20 cellular contexts compared by ENCODE assay signal in genomic region chr2:29063056-29063455, GRCh38. TPM values are rescaled to one million over a fixed set of nuclear protein-coding genes. Genes with fewer than 3 reads are reported as not detected.
A peak's percentile ranks its signal among the peaks of the same experiment; 100 is the strongest.
DNase-seq lines count a peak whose midpoint lies in the region; ATAC-seq, FAIRE-seq and TF ChIP-seq lines count a peak whose summit lies in the region.
"Had no signal": no experiment of that assay in that cellular context is flagged by ENCODE, and none has a peak within 500 bp of the region (broad histone marks: within the 10 kb centered on the region; RNA-seq: fewer than 3 reads in every experiment).

No MANE protein-coding gene starts in this region.

- no peak for FAIRE-seq in frontal cortex (lab: Jason Lieb, UNC)
- FAIRE-seq: TTC549 had no signal

- H3K9me2 ChIP-seq in GM23248 (ENCODE audit: insufficient read depth): no peaks in the 10 kb centered on the region

- DNase-seq in GM23248 (no peak), lung (ENCODE audit: low spot score) (peak; percentile 43), posterior vena cava (ENCODE audit: low spot score) (no peak), germinal center (ENCODE audit: low spot score) (no peak), frontal cortex (ENCODE audit: low spot score in 2 of 2) (no peak), kidney tubule cell (ENCODE audit: low spot score) (no peak)
- DNase-seq: activated CD4-positive, alpha-beta T cell treated with anti-CD3 and anti-CD28 coated beads, Interleukin-2, amount 50 U/mL, for 4 hours; activated naive CD4-positive, alpha-beta T cell treated with anti-CD3 and anti-CD28 coated beads, Interleukin-2, amount 10 ng/mL, durations not matched to agents 7 days and 5 days; activated T-cell treated with anti-CD3 and anti-CD28 coated beads for 4 hours; brain microvascular endothelial cell; EL; Kasumi-1; kidney glomerular epithelial cell; NCI-H1417 treated with DMSO at 0.1 percent for 48 hours; NCI-H2171 treated with DMSO at 0.1 percent for 48 hours had no signal

- H3K27me3 ChIP-seq in GM23248 (replicated peaks; ENCODE audit: insufficient read depth) (no peaks in the 10 kb centered on the region; the same call in 1 of the 2 replicates), lung (ENCODE audit: control insufficient read depth, insufficient read depth) (no peaks in the 10 kb centered on the region)
- H3K27me3 ChIP-seq: brain microvascular endothelial cell had no signal

- in situ Hi-C loops in GM23248 (cut with MboI): no loop called here

- H3K4me2 ChIP-seq in GM23248 (ENCODE audit: unreplicated experiment): peak overlapping the region; percentile 51

- H3K4me1 ChIP-seq in GM23248 (ENCODE audit: insufficient read depth) (peaks cover 13% of the 10 kb centered on the region; the same call in 1 of the 2 replicates), lung (ENCODE audit: control insufficient read depth in 2 of 2, insufficient read depth in 2 of 2, low read length in 2 of 2) (peaks cover 0 to 7% of the 10 kb centered on the region in 2 donors)

- H3K4me3 ChIP-seq in GM23248 (no peak overlapping the region), lung (no peak overlapping the region), skin epidermis (no peak overlapping the region)

- no peaks in the 10 kb centered on the region for H3K79me2 ChIP-seq in GM23248 (ENCODE audit: insufficient read depth)

- 69 to 73% methylated on average over 6 of the region's 6 CpGs for WGBS in GM23248 (ENCODE audit: low coverage in 1 of 2, low lambda C conversion rate in 2 of 2, missing lambda C conversion rate in 2 of 2), 2 experiments
- WGBS in lung, 2 donors: 64 to 89% methylated on average over 6 of the region's 6 CpGs

- H3K27ac ChIP-seq in GM23248: no peak overlapping the region
- peak overlapping the region; percentile 74 for H3K27ac ChIP-seq in cingulate gyrus (ENCODE audit: low read depth, low read length)
- H3K27ac ChIP-seq in lung (ENCODE audit: low read depth in 1 of 2, low read length in 1 of 2): no peak overlapping the region
- H3K27ac ChIP-seq in skin epidermis: peak overlapping the region in 14 of 21 experiments; percentile 29 to 89 (median 81)
- H3K27ac ChIP-seq: brain microvascular endothelial cell had no signal

- 0 out of 2 replicates have a peak, but pooled peaks cover 5% of the 10 kb centered on the region for H3F3A ChIP-seq in GM23248 (ENCODE audit: insufficient read depth)

- H3K9me3 ChIP-seq in GM23248 (ENCODE audit: low read depth) (no peaks in the 10 kb centered on the region), lung (ENCODE audit: control insufficient read depth in 2 of 2, insufficient read depth in 1 of 2, low read length in 1 of 2) (no peaks in the 10 kb centered on the region)

- ATAC-seq in lung (ENCODE audit: insufficient read depth, low FRiP score): no peak
- ATAC-seq: stimulated activated memory B cell treated with anti-CD40 and anti-IgM and Interleukin-4, amounts not matched to agents 10 μg/mL and 1 μg/mL and 100 μg/mL, for 72 hours had no signal

- H3K36me3 ChIP-seq in GM23248 (ENCODE audit: low read depth) (no peaks in the 10 kb centered on the region), lung (ENCODE audit: control insufficient read depth in 2 of 2, insufficient read depth in 2 of 2, low read length in 2 of 2) (no peaks in the 10 kb centered on the region)
- H3K36me3 ChIP-seq: brain microvascular endothelial cell had no signal

- H2AFZ ChIP-seq in GM23248: no peak overlapping the region

- intact Hi-C loops in posterior vena cava (cut with DNase I): no loop called here

- no peak overlapping the region for H3K9ac ChIP-seq in GM23248

- no peak for TF ChIP-seq CTCF in lung (IDR thresholded peaks at IDR 0.05; ENCODE audit: control extremely low read depth, extremely low read depth)

- H4K20me1 ChIP-seq in GM23248 (ENCODE audit: insufficient read depth): no peaks in the 10 kb centered on the region

RNA-seq across cellular contexts. Expression of gene PCARE, which starts 11.3 kb away (rescaled TPM):
- not detected in 2 replicates for total RNA-seq in GM23248 (2014; rRNA removed; shearing (Covaris generic))
- polyA plus RNA-seq in GM23248 (2016; fragmentation: Nextera tagmentation; extraction: Ambion mirVana) (not detected in 2 replicates), lung (under 1 TPM; 0.01 to 0.04 TPM)
- total RNA-seq in lung (under 1 TPM in 1 of 2 donors, not detected in 1; 0.09 TPM), posterior vena cava (not detected), frontal cortex (not detected)
- total RNA-seq: RPMI7951 had no signal

RNA-seq across cellular contexts. Expression of gene CLIP4, which starts 52.2 kb away (rescaled TPM):
- 51.2 and 55.2 TPM in 2 replicates for total RNA-seq in GM23248 (2014; rRNA removed; shearing (Covaris generic))
- polyA plus RNA-seq in GM23248 (2016; fragmentation: Nextera tagmentation; extraction: Ambion mirVana) (33.3 and 35.3 TPM in 2 replicates), lung (10 to 100 TPM; 15.1 to 17.4 TPM)
- total RNA-seq in lung (10 to 100 TPM; 28.7 to 30.1 TPM), posterior vena cava (10 to 100 TPM; 31.9 to 37.9 TPM), frontal cortex (49.3 TPM)

Comparison
In these comparisons a context has a peak if more than half of its experiments do, and no peak if none do; other contexts are left out.
1. H3K27ac ChIP-seq: peak in cingulate gyrus (single experiment) and skin epidermis (14 of 21); none in GM23248 (single experiment) and lung (0 of 2).